ENCODE assay signal across 1 cellular context in the genomic region with DNA sequence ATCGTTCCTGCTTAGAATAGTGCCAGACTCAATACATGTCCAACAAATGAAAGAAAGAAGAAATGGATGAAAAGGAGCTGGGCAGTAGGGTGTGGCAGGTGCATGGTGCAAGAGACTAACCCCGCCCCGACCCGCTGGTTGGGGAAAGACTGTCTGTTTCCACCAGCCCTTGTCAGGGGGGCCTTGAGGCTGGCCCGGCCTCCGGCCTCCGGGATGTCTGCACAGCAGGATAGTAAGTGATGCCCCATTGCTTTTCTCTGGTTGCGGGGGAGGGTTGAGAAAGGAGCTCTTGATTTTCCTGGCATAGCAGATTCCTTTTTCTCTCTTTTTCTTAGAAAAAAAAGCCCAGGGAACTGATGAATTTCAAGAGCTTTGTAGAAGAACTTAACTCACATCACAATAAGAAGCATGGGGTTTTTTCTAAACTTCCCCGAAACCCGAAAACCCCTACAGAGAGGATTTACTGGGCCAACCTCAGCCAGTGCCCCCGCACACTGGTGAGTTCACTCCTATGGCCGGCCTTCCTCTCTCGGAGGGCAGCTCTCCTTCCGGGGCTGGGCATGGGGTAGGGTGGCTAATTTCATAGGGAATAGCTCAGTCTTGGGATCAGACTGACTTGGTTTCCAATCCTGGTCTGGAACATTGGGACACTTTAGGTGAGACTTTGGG.
TF ChIP-seq lines count a peak whose summit lies in the region.

No MANE protein-coding gene starts in this region.

TF ChIP-seq in GM23338, 12 proteins besides CTCF, POLR2A, EP300 and RAD21 (continued from another document):
- TF ChIP-seq, protein P1, sequence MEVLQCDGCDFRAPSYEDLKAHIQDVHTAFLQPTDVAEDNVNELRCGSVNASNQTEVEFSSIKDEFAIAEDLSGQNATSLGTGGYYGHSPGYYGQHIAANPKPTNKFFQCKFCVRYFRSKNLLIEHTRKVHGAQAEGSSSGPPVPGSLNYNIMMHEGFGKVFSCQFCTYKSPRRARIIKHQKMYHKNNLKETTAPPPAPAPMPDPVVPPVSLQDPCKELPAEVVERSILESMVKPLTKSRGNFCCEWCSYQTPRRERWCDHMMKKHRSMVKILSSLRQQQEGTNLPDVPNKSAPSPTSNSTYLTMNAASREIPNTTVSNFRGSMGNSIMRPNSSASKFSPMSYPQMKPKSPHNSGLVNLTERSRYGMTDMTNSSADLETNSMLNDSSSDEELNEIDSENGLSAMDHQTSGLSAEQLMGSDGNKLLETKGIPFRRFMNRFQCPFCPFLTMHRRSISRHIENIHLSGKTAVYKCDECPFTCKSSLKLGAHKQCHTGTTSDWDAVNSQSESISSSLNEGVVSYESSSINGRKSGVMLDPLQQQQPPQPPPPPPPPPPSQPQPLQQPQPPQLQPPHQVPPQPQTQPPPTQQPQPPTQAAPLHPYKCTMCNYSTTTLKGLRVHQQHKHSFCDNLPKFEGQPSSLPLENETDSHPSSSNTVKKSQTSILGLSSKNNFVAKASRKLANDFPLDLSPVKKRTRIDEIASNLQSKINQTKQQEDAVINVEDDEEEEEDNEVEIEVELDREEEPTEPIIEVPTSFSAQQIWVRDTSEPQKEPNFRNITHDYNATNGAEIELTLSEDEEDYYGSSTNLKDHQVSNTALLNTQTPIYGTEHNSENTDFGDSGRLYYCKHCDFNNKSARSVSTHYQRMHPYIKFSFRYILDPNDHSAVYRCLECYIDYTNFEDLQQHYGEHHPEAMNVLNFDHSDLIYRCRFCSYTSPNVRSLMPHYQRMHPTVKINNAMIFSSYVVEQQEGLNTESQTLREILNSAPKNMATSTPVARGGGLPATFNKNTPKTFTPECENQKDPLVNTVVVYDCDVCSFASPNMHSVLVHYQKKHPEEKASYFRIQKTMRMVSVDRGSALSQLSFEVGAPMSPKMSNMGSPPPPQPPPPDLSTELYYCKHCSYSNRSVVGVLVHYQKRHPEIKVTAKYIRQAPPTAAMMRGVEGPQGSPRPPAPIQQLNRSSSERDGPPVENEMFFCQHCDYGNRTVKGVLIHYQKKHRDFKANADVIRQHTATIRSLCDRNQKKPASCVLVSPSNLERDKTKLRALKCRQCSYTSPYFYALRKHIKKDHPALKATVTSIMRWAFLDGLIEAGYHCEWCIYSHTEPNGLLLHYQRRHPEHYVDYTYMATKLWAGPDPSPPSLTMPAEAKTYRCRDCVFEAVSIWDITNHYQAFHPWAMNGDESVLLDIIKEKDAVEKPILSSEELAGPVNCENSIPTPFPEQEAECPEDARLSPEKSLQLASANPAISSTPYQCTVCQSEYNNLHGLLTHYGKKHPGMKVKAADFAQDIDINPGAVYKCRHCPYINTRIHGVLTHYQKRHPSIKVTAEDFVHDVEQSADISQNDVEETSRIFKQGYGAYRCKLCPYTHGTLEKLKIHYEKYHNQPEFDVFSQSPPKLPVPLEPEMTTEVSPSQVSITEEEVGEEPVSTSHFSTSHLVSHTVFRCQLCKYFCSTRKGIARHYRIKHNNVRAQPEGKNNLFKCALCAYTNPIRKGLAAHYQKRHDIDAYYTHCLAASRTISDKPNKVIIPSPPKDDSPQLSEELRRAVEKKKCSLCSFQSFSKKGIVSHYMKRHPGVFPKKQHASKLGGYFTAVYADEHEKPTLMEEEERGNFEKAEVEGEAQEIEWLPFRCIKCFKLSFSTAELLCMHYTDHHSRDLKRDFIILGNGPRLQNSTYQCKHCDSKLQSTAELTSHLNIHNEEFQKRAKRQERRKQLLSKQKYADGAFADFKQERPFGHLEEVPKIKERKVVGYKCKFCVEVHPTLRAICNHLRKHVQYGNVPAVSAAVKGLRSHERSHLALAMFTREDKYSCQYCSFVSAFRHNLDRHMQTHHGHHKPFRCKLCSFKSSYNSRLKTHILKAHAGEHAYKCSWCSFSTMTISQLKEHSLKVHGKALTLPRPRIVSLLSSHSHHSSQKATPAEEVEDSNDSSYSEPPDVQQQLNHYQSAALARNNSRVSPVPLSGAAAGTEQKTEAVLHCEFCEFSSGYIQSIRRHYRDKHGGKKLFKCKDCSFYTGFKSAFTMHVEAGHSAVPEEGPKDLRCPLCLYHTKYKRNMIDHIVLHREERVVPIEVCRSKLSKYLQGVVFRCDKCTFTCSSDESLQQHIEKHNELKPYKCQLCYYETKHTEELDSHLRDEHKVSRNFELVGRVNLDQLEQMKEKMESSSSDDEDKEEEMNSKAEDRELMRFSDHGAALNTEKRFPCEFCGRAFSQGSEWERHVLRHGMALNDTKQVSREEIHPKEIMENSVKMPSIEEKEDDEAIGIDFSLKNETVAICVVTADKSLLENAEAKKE (CRISPR knock-in tag; IDR thresholded peaks at IDR 0.05): 0 out of 2 replicates have a peak, but pooled peaks have one; percentile 19
- no peak for TF ChIP-seq NANOG (IDR thresholded peaks at IDR 0.05; ENCODE audit: borderline replicate concordance)
